Comparison of ENCODE assay signal across 20 cellular contexts in genomic region chr11:35307221-35307621, GRCh38.
"Had no signal": no experiment of that assay in that cellular context is flagged by ENCODE, and none has a peak within 500 bp of the region (broad histone marks: within the 10 kb centered on the region; RNA-seq: fewer than 3 reads in every experiment).

No MANE protein-coding gene starts in this region.

- H3K4me1 ChIP-seq: prostate gland had no signal

- H3K27ac Mint-ChIP-seq: activated naive CD8-positive, alpha-beta T cell treated with anti-CD3 and anti-CD28 coated beads, Interleukin-2, amount 10 ng/mL, durations not matched to agents 7 days and 5 days; activated T-helper 2 cell treated with anti-CD3 and anti-CD28 coated beads, Interferon-gamma antibody, Interleukin-2, Interleukin-4, amounts not matched to agents 10 μg/mL and 5 μg/mL and 100 μg/mL, durations not matched to agents 14 hours and 24 hours and 36 hours; memory B cell; T-cell had no signal

- H3K27ac ChIP-seq: prostate gland, thyroid gland had no signal

- H3K4me3 Mint-ChIP-seq: activated naive CD8-positive, alpha-beta T cell treated with anti-CD3 and anti-CD28 coated beads, Interleukin-2, amount 10 ng/mL, durations not matched to agents 7 days and 5 days; activated T-cell treated with anti-CD3 and anti-CD28 coated beads, Interleukin-2, amount 50 U/mL, for 4 hours; memory B cell; T-cell had no signal

- H3K27me3 Mint-ChIP-seq: memory B cell, naive B cell, T-cell had no signal

- H3K27me3 ChIP-seq: spleen, thyroid gland had no signal

- H3K9me3 Mint-ChIP-seq: activated T-cell treated with anti-CD3 and anti-CD28 coated beads, Interleukin-2, amount 50 U/mL, for 4 hours; activated T-helper 2 cell treated with anti-CD3 and anti-CD28 coated beads, Interferon-gamma antibody, Interleukin-2, Interleukin-4, amounts not matched to agents 10 μg/mL and 5 μg/mL and 100 μg/mL, durations not matched to agents 14 hours and 24 hours and 36 hours; memory B cell; naive B cell; T-cell had no signal

- H3K36me3 ChIP-seq: prostate gland, spleen, thyroid gland had no signal

- DNase-seq: activated CD4-positive, alpha-beta T cell treated with anti-CD3 and anti-CD28 coated beads for 4 hours; activated CD4-positive, alpha-beta T cell treated with anti-CD3 and anti-CD28 coated beads, Interleukin-2, amount 50 U/mL, for 48 hours; activated CD4-positive, CD25-positive, alpha-beta regulatory T cell; activated CD8-positive, alpha-beta memory T cell treated with anti-CD3 and anti-CD28 coated beads, Interleukin-2, amount 50 U/mL, for 48 hours; activated naive CD4-positive, alpha-beta T cell; activated naive CD8-positive, alpha-beta T cell treated with anti-CD3 and anti-CD28 coated beads, Interleukin-2, amount 10 ng/mL, durations not matched to agents 7 days and 5 days; activated T-cell treated with anti-CD3 and anti-CD28 coated beads, Interleukin-2, amount 50 U/mL, for 4 hours; effector CD8-positive, alpha-beta T cell; foreskin melanocyte; islet precursor cell; left cardiac atrium; naive B cell; spleen; stimulated activated CD4-positive, alpha-beta T cell treated with anti-CD3 and anti-CD28 coated beads, Interleukin-4, amount 100 ng/mL, for 1 hour; stimulated activated naive CD8-positive, alpha-beta T cell treated with anti-CD3 and anti-CD28 coated beads, Interleukin-15, Interleukin-2, amounts not matched to agents 100 U/mL and 50 U/mL, for 24 hours; T-cell; thyroid gland had no signal

- H3K36me3 Mint-ChIP-seq: memory B cell, naive B cell, T-cell had no signal

- H3K9me3 ChIP-seq: prostate gland, spleen, thyroid gland had no signal

- H3K4me3 ChIP-seq: prostate gland, spleen, thyroid gland had no signal
